36 cellular contexts compared by ENCODE assay signal in the genomic region with DNA sequence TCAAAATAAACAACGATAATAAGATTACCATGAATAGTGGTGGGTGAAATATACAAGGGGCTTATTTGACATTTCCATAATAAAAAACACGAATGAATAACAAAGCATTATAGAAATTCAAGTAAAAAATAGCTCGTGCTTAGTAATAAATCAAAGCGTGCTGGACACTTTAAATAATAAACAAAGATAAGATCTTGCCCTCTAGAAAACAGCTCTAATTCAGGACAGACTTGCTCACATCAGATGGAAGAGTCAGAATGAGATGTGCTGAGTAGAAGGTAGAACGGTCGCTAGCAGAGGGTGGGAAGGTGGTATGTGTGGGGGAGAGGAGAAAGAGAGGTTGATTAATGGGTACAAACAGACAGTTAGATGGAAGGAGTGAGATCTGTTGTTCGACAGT.
"Had no signal": no experiment of that assay in that cellular context is flagged by ENCODE, and none has a peak within 500 bp of the region (broad histone marks: within the 10 kb centered on the region; RNA-seq: fewer than 3 reads in every experiment).

No MANE protein-coding gene starts in this region.

- H3K4me1 Mint-ChIP-seq: activated CD4-positive, alpha-beta T cell treated with anti-CD3 and anti-CD28 coated beads for 36 hours; endodermal cell had no signal

- DNase-seq: activated CD4-positive, alpha-beta memory T cell treated with anti-CD3 and anti-CD28 coated beads for 36 hours; activated CD4-positive, alpha-beta T cell treated with anti-CD3 and anti-CD28 coated beads for 36 hours; activated CD4-positive, alpha-beta T cell treated with anti-CD3 and anti-CD28 coated beads, Interleukin-2, amount 10 ng/mL, durations not matched to agents 24 days and 14 days; activated CD4-positive, CD25-positive, alpha-beta regulatory T cell; activated CD4-positive, CD25-positive, alpha-beta regulatory T cell treated with anti-CD3 and anti-CD28 coated beads, Interleukin-2, amount 50 U/mL, for 72 hours; activated CD8-positive, alpha-beta memory T cell treated with anti-CD3 and anti-CD28 coated beads, Interleukin-2, amount 10 ng/mL, durations not matched to agents 7 days and 5 days; activated CD8-positive, alpha-beta memory T cell treated with anti-CD3 and anti-CD28 coated beads, Interleukin-2, amount 50 U/mL, for 4 hours; activated CD8-positive, alpha-beta T cell treated with anti-CD3 and anti-CD28 coated beads, Interleukin-2, amount 10 ng/mL, durations not matched to agents 7 days and 5 days; activated gamma-delta T cell; activated naive CD4-positive, alpha-beta T cell; activated naive CD4-positive, alpha-beta T cell treated with anti-CD3 and anti-CD28 coated beads, Interleukin-2, amount 10 ng/mL, durations not matched to agents 7 days and 5 days; activated naive CD8-positive, alpha-beta T cell treated with anti-CD3 and anti-CD28 coated beads, Interleukin-2, amount 10 ng/mL, durations not matched to agents 7 days and 5 days; activated T-cell treated with anti-CD3 and anti-CD28 coated beads, Interleukin-2, amount 50 U/mL, for 1 hour; activated T-cell treated with anti-CD3 and anti-CD28 coated beads, Interleukin-2, amount 50 U/mL, for 48 hours; amniotic stem cell; anterior cingulate cortex; brain microvascular endothelial cell; dorsolateral prefrontal cortex; effector memory CD4-positive, alpha-beta T cell; endodermal cell; foreskin fibroblast; glutamatergic neuron; SW 1271; T-cell; T1000 had no signal

- H3K36me3 ChIP-seq: brain microvascular endothelial cell had no signal

- H3K4me3 ChIP-seq: coronary artery, dorsolateral prefrontal cortex had no signal

- H3K36me3 Mint-ChIP-seq: activated CD4-positive, alpha-beta memory T cell treated with anti-CD3 and anti-CD28 coated beads for 36 hours; activated CD8-positive, alpha-beta memory T cell treated with anti-CD3 and anti-CD28 coated beads, Interleukin-2, amount 10 ng/mL, durations not matched to agents 7 days and 5 days; activated naive CD4-positive, alpha-beta T cell treated with anti-CD3 and anti-CD28 coated beads, Interleukin-2, amount 10 ng/mL, durations not matched to agents 7 days and 5 days; activated naive CD4-positive, alpha-beta T cell treated with anti-CD3 and anti-CD28 coated beads, Interleukin-2, amount 50 U/mL, for 72 hours; activated naive CD8-positive, alpha-beta T cell treated with anti-CD3 and anti-CD28 coated beads, Interleukin-2, amount 10 ng/mL, durations not matched to agents 7 days and 5 days; T-cell had no signal

- H3K4me3 Mint-ChIP-seq: activated CD4-positive, alpha-beta memory T cell treated with anti-CD3 and anti-CD28 coated beads for 36 hours; activated CD4-positive, alpha-beta T cell treated with anti-CD3 and anti-CD28 coated beads for 36 hours; activated CD4-positive, alpha-beta T cell treated with anti-CD3 and anti-CD28 coated beads, Interleukin-2, amount 10 ng/mL, durations not matched to agents 24 days and 14 days; activated CD8-positive, alpha-beta memory T cell treated with anti-CD3 and anti-CD28 coated beads, Interleukin-2, amount 10 ng/mL, durations not matched to agents 7 days and 5 days; activated CD8-positive, alpha-beta T cell treated with anti-CD3 and anti-CD28 coated beads, Interleukin-2, amount 10 ng/mL, durations not matched to agents 7 days and 5 days; activated naive CD4-positive, alpha-beta T cell treated with anti-CD3 and anti-CD28 coated beads, Interleukin-2, amount 10 ng/mL, durations not matched to agents 7 days and 5 days; activated naive CD8-positive, alpha-beta T cell treated with anti-CD3 and anti-CD28 coated beads, Interleukin-2, amount 10 ng/mL, durations not matched to agents 7 days and 5 days; activated T-helper 1 cell treated with anti-CD3 and anti-CD28 coated beads, Interleukin-12 subunit alpha, Interleukin-12 subunit beta, Interleukin-2, Interleukin-4 antibody, amounts not matched to agents 30 ng/mL and 10 ng/mL and 1 ng/mL, durations not matched to agents 14 hours and 24 hours and 36 hours; central memory CD8-positive, alpha-beta T cell; dendritic cell treated with granulocyte-macrophage colony-stimulating factor and Interleukin-4, amounts not matched to agents 40 ng/mL and 50 ng/mL, for 4 days; endodermal cell; T-cell; T-helper 1 cell treated with Interleukin-12 subunit alpha and Interleukin-12 subunit beta and Interleukin-4 antibody, amounts not matched to agents 30 μg/mL and 1 μg/mL, for 36 hours had no signal

- H3K27ac Mint-ChIP-seq: activated CD4-positive, alpha-beta memory T cell treated with anti-CD3 and anti-CD28 coated beads for 36 hours; activated CD4-positive, alpha-beta T cell treated with anti-CD3 and anti-CD28 coated beads for 36 hours; activated CD4-positive, alpha-beta T cell treated with anti-CD3 and anti-CD28 coated beads, Interleukin-2, amount 10 ng/mL, durations not matched to agents 24 days and 14 days; activated CD8-positive, alpha-beta memory T cell treated with anti-CD3 and anti-CD28 coated beads, Interleukin-2, amount 10 ng/mL, durations not matched to agents 7 days and 5 days; activated CD8-positive, alpha-beta T cell treated with anti-CD3 and anti-CD28 coated beads, Interleukin-2, amount 10 ng/mL, durations not matched to agents 7 days and 5 days; activated naive CD4-positive, alpha-beta T cell treated with anti-CD3 and anti-CD28 coated beads, Interleukin-2, amount 10 ng/mL, durations not matched to agents 7 days and 5 days; activated naive CD4-positive, alpha-beta T cell treated with anti-CD3 and anti-CD28 coated beads, Interleukin-2, amount 50 U/mL, for 72 hours; activated naive CD8-positive, alpha-beta T cell treated with anti-CD3 and anti-CD28 coated beads, Interleukin-2, amount 10 ng/mL, durations not matched to agents 7 days and 5 days; activated T-helper 1 cell treated with anti-CD3 and anti-CD28 coated beads, Interleukin-12 subunit alpha, Interleukin-12 subunit beta, Interleukin-2, Interleukin-4 antibody, amounts not matched to agents 30 ng/mL and 10 ng/mL and 1 ng/mL, durations not matched to agents 14 hours and 24 hours and 36 hours; activated T-helper 2 cell treated with anti-CD3 and anti-CD28 coated beads, Interferon-gamma antibody, Interleukin-2, Interleukin-4, amounts not matched to agents 10 μg/mL and 5 μg/mL and 100 μg/mL, durations not matched to agents 14 hours and 24 hours and 36 hours; dendritic cell treated with granulocyte-macrophage colony-stimulating factor and Interleukin-4, amounts not matched to agents 40 ng/mL and 50 ng/mL, for 4 days; endodermal cell; T-cell; T-helper 1 cell treated with Interleukin-12 subunit alpha and Interleukin-12 subunit beta and Interleukin-4 antibody, amounts not matched to agents 30 μg/mL and 1 μg/mL, for 36 hours had no signal

- ATAC-seq: activated CD4-positive, alpha-beta T cell treated with anti-CD3 and anti-CD28 coated beads for 36 hours; activated CD8-positive, alpha-beta memory T cell treated with anti-CD3 and anti-CD28 coated beads, Interleukin-2, amount 10 ng/mL, durations not matched to agents 7 days and 5 days; activated CD8-positive, alpha-beta T cell treated with anti-CD3 and anti-CD28 coated beads, Interleukin-2, amount 10 ng/mL, durations not matched to agents 7 days and 5 days; activated naive CD4-positive, alpha-beta T cell treated with anti-CD3 and anti-CD28 coated beads, Interleukin-2, amount 50 U/mL, for 72 hours; esophagus mucosa; T-cell had no signal

- FAIRE-seq: astrocyte, bronchial epithelial cell, frontal cortex had no signal

- H3K27me3 Mint-ChIP-seq: activated CD4-positive, alpha-beta memory T cell treated with anti-CD3 and anti-CD28 coated beads for 36 hours; activated CD4-positive, alpha-beta T cell treated with anti-CD3 and anti-CD28 coated beads for 36 hours; dendritic cell treated with granulocyte-macrophage colony-stimulating factor and Interleukin-4, amounts not matched to agents 40 ng/mL and 50 ng/mL, for 4 days had no signal

- H3K27ac ChIP-seq: brain microvascular endothelial cell, coronary artery, dorsolateral prefrontal cortex had no signal

- H3K27me3 ChIP-seq: brain microvascular endothelial cell, dorsolateral prefrontal cortex had no signal

- H3K9me3 Mint-ChIP-seq: activated CD4-positive, alpha-beta memory T cell treated with anti-CD3 and anti-CD28 coated beads for 36 hours; activated CD4-positive, alpha-beta T cell treated with anti-CD3 and anti-CD28 coated beads, Interleukin-2, amount 10 ng/mL, durations not matched to agents 24 days and 14 days; activated naive CD4-positive, alpha-beta T cell treated with anti-CD3 and anti-CD28 coated beads, Interleukin-2, amount 10 ng/mL, durations not matched to agents 7 days and 5 days; activated naive CD4-positive, alpha-beta T cell treated with anti-CD3 and anti-CD28 coated beads, Interleukin-2, amount 50 U/mL, for 72 hours; activated naive CD8-positive, alpha-beta T cell treated with anti-CD3 and anti-CD28 coated beads, Interleukin-2, amount 10 ng/mL, durations not matched to agents 7 days and 5 days; activated T-helper 1 cell treated with anti-CD3 and anti-CD28 coated beads, Interleukin-12 subunit alpha, Interleukin-12 subunit beta, Interleukin-2, Interleukin-4 antibody, amounts not matched to agents 30 ng/mL and 10 ng/mL and 1 ng/mL, durations not matched to agents 14 hours and 24 hours and 36 hours; activated T-helper 2 cell treated with anti-CD3 and anti-CD28 coated beads, Interferon-gamma antibody, Interleukin-2, Interleukin-4, amounts not matched to agents 10 μg/mL and 5 μg/mL and 100 μg/mL, durations not matched to agents 14 hours and 24 hours and 36 hours; central memory CD8-positive, alpha-beta T cell; dendritic cell treated with granulocyte-macrophage colony-stimulating factor and Interleukin-4, amounts not matched to agents 40 ng/mL and 50 ng/mL, for 4 days; T-cell; T-helper 1 cell treated with Interleukin-12 subunit alpha and Interleukin-12 subunit beta and Interleukin-4 antibody, amounts not matched to agents 30 μg/mL and 1 μg/mL, for 36 hours had no signal
